ENCODE assay signal across 8 cellular contexts in genomic region chr1:108559215-108560142, GRCh38. TPM values are rescaled to one million over a fixed set of nuclear protein-coding genes. Genes with fewer than 3 reads are reported as not detected.
DNase-seq lines count a peak whose midpoint lies in the region; ATAC-seq and TF ChIP-seq lines count a peak whose summit lies in the region.

Gene EEIG2, plus strand, starts transcription at chr1:108560100. Its CDS starts 329 bp downstream, at chr1:108560429.

- peaks cover 14% of the 10 kb centered on the region for H3K4me1 Mint-ChIP-seq in activated T-helper 17 cell treated with anti-CD3 and anti-CD28 coated beads, Interleukin-2, amount 50 U/mL, for 72 hours
- H3K4me1 Mint-ChIP-seq in neural progenitor cell, result peaks cover 13% of the 10 kb centered on the region

- no peak for TF ChIP-seq EP300 in stomach (IDR thresholded peaks at IDR 0.05)

- H4K20me1 ChIP-seq in KMS-11 (ENCODE audit: insufficient read depth) (no peaks in the 10 kb centered on the region), neural progenitor cell (ENCODE audit: low read depth) (peaks cover 7% of the 10 kb centered on the region)

- H3K4me1 ChIP-seq in KMS-11 (ENCODE audit: low read depth, poor library complexity, severe bottlenecking), result peaks cover 19% of the 10 kb centered on the region
- H3K4me1 ChIP-seq in neural progenitor cell, result peaks cover 25% of the 10 kb centered on the region
- H3K4me1 ChIP-seq in stomach, result peaks cover 18 to 39% (median 24%) of the 10 kb centered on the region in 4 donors

- H3K27ac Mint-ChIP-seq in activated T-helper 17 cell treated with anti-CD3 and anti-CD28 coated beads, Interleukin-2, amount 50 U/mL, for 72 hours, result peak within 1 kb of the TSS; percentile 93
- peak within 1 kb of the TSS; percentile 94 for H3K27ac Mint-ChIP-seq in neural progenitor cell

- CTCF ChIA-PET in RWPE1 (lab: Yijun Ruan, JAX), result interaction anchor here (0.6 to 2.5 kb wide), 7 partner anchors 25 to 1316 kb away, joined by 3 to 18 read pairs (median 3); no protein-coding TSS in a partner anchor

- H3K4me3 Mint-ChIP-seq in activated T-helper 17 cell treated with anti-CD3 and anti-CD28 coated beads, Interleukin-2, amount 50 U/mL, for 72 hours, result peak within 1 kb of the TSS; percentile 99
- peak within 1 kb of the TSS; percentile 98 for H3K4me3 Mint-ChIP-seq in neural progenitor cell

- no peaks in the 10 kb centered on the region for H3K27me3 Mint-ChIP-seq in activated T-helper 17 cell treated with anti-CD3 and anti-CD28 coated beads, Interleukin-2, amount 50 U/mL, for 72 hours
- H3K27me3 Mint-ChIP-seq in neural progenitor cell (ENCODE audit: insufficient read depth, low read depth), result no peaks in the 10 kb centered on the region

- H3K27me3 ChIP-seq in KMS-11 (ENCODE audit: insufficient read depth, low read depth), result no peaks in the 10 kb centered on the region
- peaks cover 7% of the 10 kb centered on the region for H3K27me3 ChIP-seq in neural progenitor cell
- H3K27me3 ChIP-seq in stomach, result no peaks in the 10 kb centered on the region

- H3K4me2 ChIP-seq in KMS-11 (peak within 1 kb of the TSS; percentile 73), neural progenitor cell (peak within 1 kb of the TSS; percentile 72)

- H2AFZ ChIP-seq in KMS-11 (ENCODE audit: low read depth) (peak within 1 kb of the TSS; percentile 67), neural progenitor cell (replicated peaks) (peak within 1 kb of the TSS; percentile 91)

- no peak for TF ChIP-seq POLR2A in stomach (IDR thresholded peaks at IDR 0.05)

- H3K36me3 ChIP-seq in KMS-11 (ENCODE audit: insufficient read depth) (no peaks in the 10 kb centered on the region), neural progenitor cell (no peaks in the 10 kb centered on the region), stomach (no peaks in the 10 kb centered on the region)

- POLR2A ChIA-PET in RWPE1 (lab: Yijun Ruan, JAX; ENCODE audit: low non-redundant PET), result no interaction called here

- H3K79me2 ChIP-seq in KMS-11 (ENCODE audit: insufficient read depth, low read depth) (no peaks in the 10 kb centered on the region), neural progenitor cell (ENCODE audit: low read depth) (no peaks in the 10 kb centered on the region)

- no peaks in the 10 kb centered on the region for H3K9me3 Mint-ChIP-seq in activated T-helper 17 cell treated with anti-CD3 and anti-CD28 coated beads, Interleukin-2, amount 50 U/mL, for 72 hours
- no peaks in the 10 kb centered on the region for H3K9me3 Mint-ChIP-seq in neural progenitor cell

- peaks cover 21% of the 10 kb centered on the region for H3F3A ChIP-seq in neural progenitor cell (ENCODE audit: low read depth)

- no peaks in the 10 kb centered on the region for H3K36me3 Mint-ChIP-seq in activated T-helper 17 cell treated with anti-CD3 and anti-CD28 coated beads, Interleukin-2, amount 50 U/mL, for 72 hours (ENCODE audit: low read depth)
- H3K36me3 Mint-ChIP-seq in neural progenitor cell, result no peaks in the 10 kb centered on the region

- WGBS in stomach, 5 donors, result 13 to 23% (median 17%) methylated on average over 31 to 55 of the region's 55 CpGs

- DNase-seq in ELF-1 (ENCODE audit: low read depth, low spot score), result peak; percentile 92
- peak; percentile 82 for DNase-seq in RWPE1 (ENCODE audit: low spot score)
- peak; percentile 84 to 95 for DNase-seq in foreskin fibroblast
- peak; percentile 92 for DNase-seq in neural progenitor cell (ENCODE audit: low spot score)
- peak; percentile 87 for DNase-seq in stomach

- H3K9me3 ChIP-seq in neural progenitor cell (ENCODE audit: low read depth) (no peaks in the 10 kb centered on the region), stomach (no peaks in the 10 kb centered on the region)

- TF ChIP-seq CTCF in KMS-11 (conservative IDR thresholded peaks at IDR 0.05; ENCODE audit: low read depth, low read length), result no peak; the same call in 1 of the 2 replicates
- TF ChIP-seq CTCF in RWPE1 (conservative IDR thresholded peaks at IDR 0.05; ENCODE audit: low read depth), result peak; percentile 94
- TF ChIP-seq CTCF in foreskin fibroblast (IDR thresholded peaks at IDR 0.05; ENCODE audit: low read depth, low read length), result peak; percentile 48
- TF ChIP-seq CTCF in neural progenitor cell (IDR thresholded peaks at IDR 0.05), result peak; percentile 74
- peak in 4 of 7 experiments; percentile 15 to 95 (median 84) for TF ChIP-seq CTCF in stomach (IDR thresholded peaks at IDR 0.05)

- peak within 1 kb of the TSS; percentile 22; the same call in 1 of the 2 replicates for H3K9ac ChIP-seq in KMS-11
- H3K9ac ChIP-seq in neural progenitor cell, result no peak within 1 kb of the TSS

- H3K4me3 ChIP-seq in KMS-11 (IDR thresholded peaks at IDR 0.05; ENCODE audit: insufficient read depth, low read depth, low read length) (peak within 1 kb of the TSS; percentile 28), foreskin fibroblast (ENCODE audit: low read depth in 1 of 2, low read length in 2 of 2) (peak within 1 kb of the TSS; percentile 64 to 88), neural progenitor cell (peak within 1 kb of the TSS; percentile 60), stomach (peak within 1 kb of the TSS; percentile 53 to 83 (median 67))

- peak; percentile 81 for ATAC-seq in GM21825 (IDR thresholded peaks at IDR 0.05; ENCODE audit: unreplicated experiment)
- ATAC-seq in activated T-helper 17 cell treated with anti-CD3 and anti-CD28 coated beads, Interleukin-2, amount 50 U/mL, for 72 hours (replicated peaks), result peak; percentile 81

- H3K27ac ChIP-seq in KMS-11 (peak within 1 kb of the TSS; percentile 45; the same call in 1 of the 2 replicates), RWPE1 (peak within 1 kb of the TSS; percentile 76), neural progenitor cell (no peak within 1 kb of the TSS), stomach (peak within 1 kb of the TSS; percentile 67 to 85 (median 70))

- intact Hi-C loops in stomach (cut with DNase I; ENCODE audit: low total_unique reads), result no loop called here

RNA-seq across cellular contexts. Expression of gene EEIG2, which starts in this region (rescaled TPM):
- 1 to 10 TPM; 6.7 to 7.0 TPM for total RNA-seq in activated T-helper 17 cell treated with anti-CD3 and anti-CD28 coated beads, Interleukin-2, amount 50 U/mL, for 72 hours
- total RNA-seq in neural progenitor cell (ENCODE audit: low replicate concordance) (6.6 and 8.8 TPM in 2 replicates), stomach (10 to 100 TPM in 3 of 5 donors, 1 to 10 TPM in 2; 4.7 to 33.2 (median 11.0) TPM)
- polyA plus RNA-seq in stomach, result 10 to 100 TPM in 1 of 3 donors, 1 to 10 TPM in 2; 3.1 to 11.9 (median 8.3) TPM
